ENCODE assay signal across 17 cellular contexts in genomic region chr4:15714616-15715015, GRCh38. TPM values are rescaled to one million over a fixed set of nuclear protein-coding genes. Genes with fewer than 3 reads are reported as not detected.
DNase-seq lines count a peak whose midpoint lies in the region; ATAC-seq and TF ChIP-seq lines count a peak whose summit lies in the region.
"Had no signal": no experiment of that assay in that cellular context is flagged by ENCODE, and none has a peak within 500 bp of the region (broad histone marks: within the 10 kb centered on the region; RNA-seq: fewer than 3 reads in every experiment).

No MANE protein-coding gene starts in this region.

- H3K9ac ChIP-seq in IMR-90 (ENCODE audit: low read depth, low read length): no peak overlapping the region

- no peak for TF ChIP-seq RAD21 in IMR-90 (IDR thresholded peaks at IDR 0.05; ENCODE audit: low read length)

- no CpG with 5 or more reads among the region's 5 CpGs for WGBS in IMR-90 (ENCODE audit: extremely low coverage in 2 of 2, insufficient read length in 1 of 2), 2 experiments

- H3K36me3 ChIP-seq in IMR-90 (ENCODE audit: control insufficient read depth, insufficient read depth, low read length) (no peaks in the 10 kb centered on the region; the same call in 1 of the 2 replicates), mucosa of descending colon (ENCODE audit: low read depth) (no peaks in the 10 kb centered on the region)

- H2AK5ac ChIP-seq in IMR-90 (ENCODE audit: low read depth, low read length): no peak overlapping the region

- H3K9me1 ChIP-seq in IMR-90 (ENCODE audit: insufficient read depth, low read length): peaks cover 10% of the 10 kb centered on the region

- H3K56ac ChIP-seq in IMR-90 (ENCODE audit: extremely low read depth, insufficient read depth, low read length): no peak overlapping the region

- H4K20me1 ChIP-seq in IMR-90 (ENCODE audit: insufficient read depth, low read length): no peaks in the 10 kb centered on the region

- dilution Hi-C loops in IMR-90 (cut with HindIII; ENCODE audit: low sequenced_read_pairs, unreplicated experiment): no loop called here

- peak overlapping the region; percentile 37 for H3K27ac Mint-ChIP-seq in chondrocyte (ENCODE audit: unreplicated experiment)
- H3K27ac Mint-ChIP-seq: CD8-positive, alpha-beta memory T cell; dendritic cell treated with granulocyte-macrophage colony-stimulating factor and Interleukin-4, amounts not matched to agents 40 ng/mL and 50 ng/mL, for 4 days had no signal

- H3K18ac ChIP-seq in IMR-90 (ENCODE audit: low read depth, low read length): no peak overlapping the region

- H2AFZ ChIP-seq in IMR-90 (replicated peaks; ENCODE audit: low read length, poor library complexity): no peak overlapping the region

- TF ChIP-seq CTCF in IMR-90 (conservative IDR thresholded peaks at IDR 0.05; ENCODE audit: low read depth, low read length) (no peak), chondrocyte (IDR thresholded peaks at IDR 0.05) (no peak), mucosa of descending colon (IDR thresholded peaks at IDR 0.05) (no peak)

- H3K4me2 ChIP-seq in IMR-90 (ENCODE audit: low read depth, low read length): no peak overlapping the region

- peak overlapping the region; percentile 15; the same call in 1 of the 2 replicates for H3K4ac ChIP-seq in IMR-90 (ENCODE audit: low read depth, low read length)

- ATAC-seq in IMR-90 (ENCODE audit: low read depth) (peak; percentile 16; the same call in 1 of the 2 replicates), mucosa of descending colon (no peak)
- ATAC-seq: Panc1 had no signal

- no peak overlapping the region for H3K4me3 Mint-ChIP-seq in chondrocyte (ENCODE audit: unreplicated experiment)
- H3K4me3 Mint-ChIP-seq: CD8-positive, alpha-beta memory T cell; dendritic cell treated with granulocyte-macrophage colony-stimulating factor and Interleukin-4, amounts not matched to agents 40 ng/mL and 50 ng/mL, for 4 days had no signal

- H3K79me1 ChIP-seq in IMR-90 (ENCODE audit: low read depth in 1 of 2, low read length in 2 of 2): 0 out of 4 replicates have a peak, but pooled peaks cover 0 to 4% of the 10 kb centered on the region in 2 experiments

- intact Hi-C loops in IMR-90 (cut with micrococcal nuclease): no loop called here
- intact Hi-C loops in mucosa of descending colon (cut with DNase I, micrococcal nuclease): no loop called here

- no peak overlapping the region for H2AK9ac ChIP-seq in IMR-90 (replicated peaks; ENCODE audit: low read depth, low read length, poor library complexity)

- no peaks in the 10 kb centered on the region for H3K27me3 Mint-ChIP-seq in chondrocyte (ENCODE audit: low read depth)
- H3K27me3 Mint-ChIP-seq: dendritic cell treated with granulocyte-macrophage colony-stimulating factor and Interleukin-4, amounts not matched to agents 40 ng/mL and 50 ng/mL, for 4 days had no signal

- peak; percentile 66 for DNase-seq in AG08395 (ENCODE audit: low spot score)
- peak; percentile 42 for DNase-seq in IMR-90
- DNase-seq in chondrocyte (ENCODE audit: low spot score): no peak
- peak; percentile 76 for DNase-seq in left kidney (ENCODE audit: low read depth, low spot score)
- no peak for DNase-seq in activated naive CD4-positive, alpha-beta T cell treated with anti-CD3 and anti-CD28 coated beads, Interleukin-2, amount 50 U/mL, for 16 hours
- DNase-seq in NCI-H187 treated with DMSO at 0.1 percent for 48 hours (lab: John Stamatoyannopoulos, UW): no peak
- no peak for DNase-seq in mucosa of descending colon
- no peak for DNase-seq in NCI-H1048 (lab: John Stamatoyannopoulos, UW)
- DNase-seq: activated CD4-positive, alpha-beta T cell treated with anti-CD3 and anti-CD28 coated beads for 48 hours; activated CD8-positive, alpha-beta memory T cell treated with anti-CD3 and anti-CD28 coated beads, Interleukin-2, amount 50 U/mL, for 48 hours; activated gamma-delta T cell; CD8-positive, alpha-beta memory T cell; KBM-7; NCI-H526 treated with DMSO at 0.1 percent for 48 hours; stimulated activated CD4-positive, alpha-beta T cell treated with anti-CD3 and anti-CD28 coated beads, Interleukin-4, amount 100 ng/mL, for 1 hour had no signal

- H3K9me3 ChIP-seq in IMR-90 (ENCODE audit: control insufficient read depth, insufficient read depth, low read length): no peaks in the 10 kb centered on the region
- no peaks in the 10 kb centered on the region for H3K9me3 ChIP-seq in mucosa of descending colon

- peaks cover 43% of the 10 kb centered on the region for H3K4me1 Mint-ChIP-seq in chondrocyte (ENCODE audit: low read depth)
- H3K4me1 Mint-ChIP-seq: CD8-positive, alpha-beta memory T cell had no signal

- H3K4me1 ChIP-seq in IMR-90 (ENCODE audit: control insufficient read depth, insufficient read depth, low read length): peaks cover 18% of the 10 kb centered on the region
- no peaks in the 10 kb centered on the region for H3K4me1 ChIP-seq in mucosa of descending colon (ENCODE audit: low read depth)

- H2BK20ac ChIP-seq in IMR-90 (ENCODE audit: low read depth, low read length): no peak overlapping the region

- H3K27ac ChIP-seq in IMR-90 (ENCODE audit: insufficient read depth, low read length): no peak overlapping the region

- no peak overlapping the region for H4K5ac ChIP-seq in IMR-90 (ENCODE audit: low read depth, low read length)

- no TSS peak for BruUV-seq in IMR-90 (replicated peaks; lab: Mats Ljungman, UMichigan)

- H4K91ac ChIP-seq in IMR-90 (ENCODE audit: insufficient read depth, low read depth, low read length): no peak overlapping the region

- CTCF ChIA-PET in IMR-90 (lab: Yijun Ruan, JAX): no interaction called here

- H3K9me3 Mint-ChIP-seq in chondrocyte (ENCODE audit: low read depth): no peaks in the 10 kb centered on the region
- H3K9me3 Mint-ChIP-seq: CD8-positive, alpha-beta memory T cell; dendritic cell treated with granulocyte-macrophage colony-stimulating factor and Interleukin-4, amounts not matched to agents 40 ng/mL and 50 ng/mL, for 4 days had no signal

- no peak for TF ChIP-seq POLR2A in IMR-90 (IDR thresholded peaks at IDR 0.05; ENCODE audit: low read depth, low read length)

- H3K14ac ChIP-seq in IMR-90 (replicated peaks; ENCODE audit: low read depth, low read length): no peak overlapping the region

- no peaks in the 10 kb centered on the region for H3K36me3 Mint-ChIP-seq in chondrocyte (ENCODE audit: low read depth)
- H3K36me3 Mint-ChIP-seq: CD8-positive, alpha-beta memory T cell had no signal

- H2BK120ac ChIP-seq in IMR-90 (ENCODE audit: low read depth, low read length): no peak overlapping the region

- 0 out of 4 replicates have a peak overlapping the region, but pooled peaks of 1 of the 2 experiments have one; percentile 1 for H4K8ac ChIP-seq in IMR-90 (ENCODE audit: low read depth in 2 of 2, low read length in 2 of 2)

- no peak overlapping the region for H3K4me3 ChIP-seq in IMR-90 (ENCODE audit: insufficient read depth, low read depth, low read length)
- H3K4me3 ChIP-seq in mucosa of descending colon: no peak overlapping the region

- H3K27me3 ChIP-seq in IMR-90 (ENCODE audit: control insufficient read depth, insufficient read depth, low read length): no peaks in the 10 kb centered on the region

- no peak overlapping the region for H3K23ac ChIP-seq in IMR-90 (ENCODE audit: low read depth, low read length)

- no peak overlapping the region for H2BK5ac ChIP-seq in IMR-90 (ENCODE audit: low read depth, low read length, poor library complexity, severe bottlenecking)

- in situ Hi-C loops in IMR-90 (cut with MboI; ENCODE audit: low sequenced_read_pairs): no loop called here

- POLR2A ChIA-PET in IMR-90 (lab: Charles Lee; ENCODE audit: unreplicated experiment): no interaction called here

- H2BK15ac ChIP-seq in IMR-90 (ENCODE audit: low read depth, low read length): no peak overlapping the region

TF ChIP-seq in IMR-90, 13 proteins besides CTCF, POLR2A, EP300 and RAD21:
- TF ChIP-seq SMC3 (IDR thresholded peaks at IDR 0.05; ENCODE audit: low read depth, low read length) (no peak), USF2 (IDR thresholded peaks at IDR 0.05; ENCODE audit: low read depth, low read length) (peak; percentile 59)

RNA-seq across cellular contexts. Expression of gene BST1, which starts 11.8 kb away (rescaled TPM):
- total RNA-seq in IMR-90 (2012; rRNA removed) (5.3 and 6.6 TPM in 2 replicates), chondrocyte (0.45 TPM in 1 of 3 replicates, not detected in the others), mucosa of descending colon (10 to 100 TPM in 1 of 3 donors, 1 to 10 TPM in 2; 4.7 to 14.6 (median 6.9) TPM)
- polyA plus RNA-seq in IMR-90 (2012; rRNA removed): 11.1 and 11.9 TPM in 2 replicates
- 10.6 and 10.7 TPM in 2 replicates for polyA plus RNA-seq in IMR-90 (2012; cell fraction: cytosol; rRNA removed)
- 2.2 and 4.7 TPM in 2 replicates for polyA plus RNA-seq in IMR-90 (2012; cell fraction: nucleus; rRNA removed; ENCODE audit: low replicate concordance)

RNA-seq across cellular contexts. Expression of gene FAM200B, which starts 33.0 kb away (rescaled TPM):
- 16.7 and 20.6 TPM in 2 replicates for total RNA-seq in IMR-90 (2012; rRNA removed)
- 17.3 and 18.5 TPM in 2 replicates for polyA plus RNA-seq in IMR-90 (2012; rRNA removed)
- polyA plus RNA-seq in IMR-90 (2012; cell fraction: cytosol; rRNA removed): 14.6 and 28.6 TPM in 2 replicates
- polyA plus RNA-seq in IMR-90 (2012; cell fraction: nucleus; rRNA removed; ENCODE audit: low replicate concordance): 5.2 and 23.8 TPM in 2 replicates
- 26.0 to 33.0 TPM (median 31.8 TPM) in 3 replicates for total RNA-seq in chondrocyte
- 10 to 100 TPM; 35.3 to 46.1 (median 38.9) TPM for total RNA-seq in mucosa of descending colon

RNA-seq across cellular contexts. Expression of gene FBXL5, which starts 59.5 kb away (rescaled TPM):
- total RNA-seq in IMR-90 (2012; rRNA removed): 62.6 and 91.9 TPM in 2 replicates
- 18.6 and 20.3 TPM in 2 replicates for polyA plus RNA-seq in IMR-90 (2012; rRNA removed)
- polyA plus RNA-seq in IMR-90 (2012; cell fraction: cytosol; rRNA removed): 4.1 and 4.9 TPM in 2 replicates
- polyA plus RNA-seq in IMR-90 (2012; cell fraction: nucleus; rRNA removed; ENCODE audit: low replicate concordance): 2.4 and 21.9 TPM in 2 replicates
- 54.4 to 110 TPM (median 56.9 TPM) in 3 replicates for total RNA-seq in chondrocyte
- total RNA-seq in mucosa of descending colon: 100 to 1,000 TPM in 1 of 3 donors, 10 to 100 TPM in 2; 44.8 to 104 (median 60.4) TPM

Comparison
In these comparisons a context has a peak if more than half of its experiments do, and no peak if none do; other contexts are left out.
1. DNase-seq: peak in AG08395 (single experiment), IMR-90 (single experiment) and left kidney (single experiment); none in chondrocyte (single experiment), activated naive CD4-positive, alpha-beta T cell treated with anti-CD3 and anti-CD28 coated beads, Interleukin-2, amount 50 U/mL, for 16 hours (single experiment), NCI-H187 treated with DMSO at 0.1 percent for 48 hours (single experiment), mucosa of descending colon (0 of 3) and NCI-H1048 (single experiment).